Comparison of ENCODE assay signal across 26 cellular contexts in genomic region chr16:52540910-52541309, GRCh38. TPM values are rescaled to one million over a fixed set of nuclear protein-coding genes. Genes with fewer than 3 reads are reported as not detected.
"Had no signal": no experiment of that assay in that cellular context is flagged by ENCODE, and none has a peak within 500 bp of the region (broad histone marks: within the 10 kb centered on the region; RNA-seq: fewer than 3 reads in every experiment).

No MANE protein-coding gene starts in this region.

- H3K4me1 ChIP-seq: foreskin keratinocyte had no signal

- FAIRE-seq: colon, endothelial cell of umbilical vein, frontal cortex, kidney had no signal

- H3K4me3 ChIP-seq: coronary artery, dorsolateral prefrontal cortex, esophagus muscularis mucosa, gastroesophageal sphincter, heart left ventricle, hepatocyte, left lung, lower lobe of right lung had no signal

- ATAC-seq: foreskin keratinocyte, gastroesophageal sphincter, heart left ventricle, left lung, left ventricle myocardium superior, lower lobe of right lung had no signal

- H3K9me3 ChIP-seq: esophagus muscularis mucosa, gastroesophageal sphincter, heart left ventricle, left lung, lower lobe of right lung had no signal

- H3K27ac ChIP-seq: coronary artery, dorsolateral prefrontal cortex, esophagus muscularis mucosa, foreskin keratinocyte, gastroesophageal sphincter, heart left ventricle, hepatocyte, left lung, lower lobe of right lung had no signal

- DNase-seq: dermis blood vessel endothelial cell; dorsolateral prefrontal cortex; effector CD4-positive, alpha-beta T cell; effector memory CD4-positive, alpha-beta T cell; foreskin keratinocyte; heart left ventricle; hypothalamus; immature natural killer cell; islet precursor cell; kidney; kidney glomerular epithelial cell; left lung; left ventricle myocardium superior; lower lobe of right lung; mesenchymal stem cell had no signal

- H3K36me3 ChIP-seq: esophagus muscularis mucosa, gastroesophageal sphincter, heart left ventricle, left lung, lower lobe of right lung had no signal

RNA-seq across cellular contexts. Expression of gene TOX3, which starts 6.0 kb away (rescaled TPM):
- total RNA-seq: endothelial cell of umbilical vein, fibroblast of lung, fibroblast of villous mesenchyme, foreskin keratinocyte, left ventricle myocardium superior, lung microvascular endothelial cell, mesenteric fat pad had no signal
- polyA plus RNA-seq: endothelial cell of umbilical vein, fibroblast of lung, heart left ventricle, immature natural killer cell had no signal
